ENCODE assay signal across 1 cellular context in the genomic region with DNA sequence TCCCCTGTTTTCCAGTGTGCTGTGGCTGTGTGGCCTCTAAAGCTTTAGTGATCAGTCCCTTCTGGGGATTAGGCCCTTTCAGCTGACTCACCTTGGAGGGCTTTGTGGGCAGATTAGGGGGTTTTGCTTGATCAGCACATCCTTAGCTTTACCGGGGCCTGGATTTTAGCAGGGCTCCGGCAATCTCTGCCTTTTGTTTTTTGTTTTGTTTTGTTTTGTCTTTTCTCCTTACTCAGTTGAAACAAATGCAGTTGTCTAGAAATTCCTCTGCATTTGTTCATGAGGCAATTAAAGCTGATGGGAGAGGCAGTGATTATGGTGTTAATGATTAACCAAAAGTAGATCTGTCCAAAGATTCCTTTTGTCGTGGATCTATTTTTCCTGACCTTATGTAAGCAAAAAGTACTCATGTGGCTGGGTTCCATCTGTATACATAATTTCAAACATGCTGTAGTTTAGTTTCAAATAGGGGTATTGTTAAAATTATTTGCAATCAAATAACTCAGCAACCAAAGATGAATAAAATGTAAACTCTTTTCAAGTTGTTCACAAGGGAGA.
A peak's percentile ranks its signal among the peaks of the same experiment; 100 is the strongest.
TF ChIP-seq lines count a peak whose summit lies in the region.

No MANE protein-coding gene starts in this region.

TF ChIP-seq in HepG2, 621 proteins besides CTCF, POLR2A, EP300 and RAD21 (continued from another document and continues in another):
- TF ChIP-seq, protein P1, sequence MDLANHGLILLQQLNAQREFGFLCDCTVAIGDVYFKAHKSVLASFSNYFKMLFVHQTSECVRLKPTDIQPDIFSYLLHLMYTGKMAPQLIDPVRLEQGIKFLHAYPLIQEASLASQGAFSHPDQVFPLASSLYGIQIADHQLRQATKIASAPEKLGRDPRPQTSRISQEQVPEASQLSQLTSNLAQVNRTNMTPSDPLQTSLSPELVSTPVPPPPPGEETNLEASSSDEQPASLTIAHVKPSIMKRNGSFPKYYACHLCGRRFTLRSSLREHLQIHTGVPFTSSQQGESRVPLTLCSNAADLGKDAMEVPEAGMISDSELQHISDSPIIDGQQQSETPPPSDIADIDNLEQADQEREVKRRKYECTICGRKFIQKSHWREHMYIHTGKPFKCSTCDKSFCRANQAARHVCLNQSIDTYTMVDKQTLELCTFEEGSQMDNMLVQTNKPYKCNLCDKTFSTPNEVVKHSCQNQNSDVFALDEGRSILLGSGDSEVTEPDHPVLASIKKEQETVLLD (CRISPR knock-in tag; IDR thresholded peaks at IDR 0.05; ENCODE audit: low read depth) = no peak
- TF ChIP-seq ZNF12 (CRISPR knock-in tag; IDR thresholded peaks at IDR 0.05) (no peak), RFX5 (IDR thresholded peaks at IDR 0.05; ENCODE audit: low read depth, low read length) (no peak), ZMYM4 (CRISPR knock-in tag; IDR thresholded peaks at IDR 0.05) (no peak), HOXA5 (CRISPR knock-in tag; IDR thresholded peaks at IDR 0.05) (no peak), HNRNPH1 (optimal IDR thresholded peaks at IDR 0.05; ENCODE audit: low read depth, low read length) (no peak), ZNF143 (CRISPR knock-in tag; IDR thresholded peaks at IDR 0.05) (no peak), SKI (IDR thresholded peaks at IDR 0.05; ENCODE audit: partially characterized antibody) (no peak), MIXL1 (CRISPR knock-in tag; IDR thresholded peaks at IDR 0.05) (peak; percentile 39; the same call in 1 of the 2 replicates), TOPORS (CRISPR knock-in tag; IDR thresholded peaks at IDR 0.05) (no peak), ZNF205 (CRISPR knock-in tag; IDR thresholded peaks at IDR 0.05) (no peak), ZNF343 (CRISPR knock-in tag; IDR thresholded peaks at IDR 0.05) (no peak), CBX5 (CRISPR knock-in tag; IDR thresholded peaks at IDR 0.05; ENCODE audit: borderline replicate concordance) (no peak), CREM (IDR thresholded peaks at IDR 0.05) (peak; percentile 43; the same call in 1 of the 2 replicates), CREM (CRISPR knock-in tag; IDR thresholded peaks at IDR 0.05) (no peak), TGIF2 (CRISPR knock-in tag; IDR thresholded peaks at IDR 0.05) (no peak), WIZ (CRISPR knock-in tag; IDR thresholded peaks at IDR 0.05) (no peak), ZNF839 (CRISPR knock-in tag; IDR thresholded peaks at IDR 0.05; ENCODE audit: borderline replicate concordance) (no peak), ZKSCAN1 (IDR thresholded peaks at IDR 0.05; ENCODE audit: low read length) (no peak), ZNF7 (CRISPR knock-in tag; IDR thresholded peaks at IDR 0.05) (no peak), ZBTB8A (CRISPR knock-in tag; IDR thresholded peaks at IDR 0.05; ENCODE audit: borderline replicate concordance, low read depth) (no peak), MAZ (IDR thresholded peaks at IDR 0.05; ENCODE audit: borderline replicate concordance, low read depth, low read length) (no peak), MAZ (CRISPR knock-in tag; IDR thresholded peaks at IDR 0.05; ENCODE audit: low read depth) (no peak), CEBPG (CRISPR knock-in tag; IDR thresholded peaks at IDR 0.05) (peak; percentile 70), ZNF761 (CRISPR knock-in tag; conservative IDR thresholded peaks at IDR 0.05) (no peak), ZNF431 (CRISPR knock-in tag; IDR thresholded peaks at IDR 0.05; ENCODE audit: borderline replicate concordance, low read depth) (no peak), CREB1 (IDR thresholded peaks at IDR 0.05) (no peak), CREB1 (CRISPR knock-in tag; IDR thresholded peaks at IDR 0.05) (peak; percentile 52), ZMAT3 (CRISPR knock-in tag; conservative IDR thresholded peaks at IDR 0.05) (no peak), TSC22D2 (CRISPR knock-in tag; IDR thresholded peaks at IDR 0.05; ENCODE audit: borderline replicate concordance) (no peak), TMF1 (CRISPR knock-in tag; IDR thresholded peaks at IDR 0.05; ENCODE audit: low read depth) (no peak), ZNF337 (CRISPR knock-in tag; IDR thresholded peaks at IDR 0.05; ENCODE audit: borderline replicate concordance, low read depth) (no peak), RARA (CRISPR knock-in tag; IDR thresholded peaks at IDR 0.05) (0 out of 2 replicates have a peak, but pooled peaks have one; percentile 11), GABPB1 (CRISPR knock-in tag; IDR thresholded peaks at IDR 0.05) (no peak), PTBP1 (IDR thresholded peaks at IDR 0.05; ENCODE audit: low read depth, low read length, poor library complexity, severe bottlenecking) (no peak), ZNF225 (CRISPR knock-in tag; IDR thresholded peaks at IDR 0.05) (no peak), ELF1 (CRISPR knock-in tag; IDR thresholded peaks at IDR 0.05) (no peak), ZNF350 (CRISPR knock-in tag; IDR thresholded peaks at IDR 0.05; ENCODE audit: borderline replicate concordance, low read depth) (no peak), ZNF256 (CRISPR knock-in tag; conservative IDR thresholded peaks at IDR 0.05) (no peak), ZNF577 (CRISPR knock-in tag; IDR thresholded peaks at IDR 0.05; ENCODE audit: borderline replicate concordance, low read depth) (no peak), HDAC2 (CRISPR knock-in tag; IDR thresholded peaks at IDR 0.05) (peak; percentile 43), ZNF614 (CRISPR knock-in tag; IDR thresholded peaks at IDR 0.05; ENCODE audit: borderline replicate concordance) (peak; percentile 10; the same call in 1 of the 2 replicates), ZMYM3 (CRISPR knock-in tag; IDR thresholded peaks at IDR 0.05) (no peak), ZBTB7B (CRISPR knock-in tag; IDR thresholded peaks at IDR 0.05) (0 out of 2 replicates have a peak, but pooled peaks have one; percentile 46), ZBTB38 (CRISPR knock-in tag; IDR thresholded peaks at IDR 0.05) (no peak), ZNF460 (CRISPR knock-in tag; IDR thresholded peaks at IDR 0.05; ENCODE audit: borderline replicate concordance) (no peak), HDAC1 (CRISPR knock-in tag; IDR thresholded peaks at IDR 0.05) (no peak; the same call in 1 of the 2 replicates), ZNF766 (CRISPR knock-in tag; IDR thresholded peaks at IDR 0.05; ENCODE audit: borderline replicate concordance) (no peak), SOX6 (IDR thresholded peaks at IDR 0.05) (no peak), SOX6 (CRISPR knock-in tag; IDR thresholded peaks at IDR 0.05) (peak; percentile 96), FOXO1 (CRISPR knock-in tag; IDR thresholded peaks at IDR 0.05) (no peak)
- TF ChIP-seq, protein P2, sequence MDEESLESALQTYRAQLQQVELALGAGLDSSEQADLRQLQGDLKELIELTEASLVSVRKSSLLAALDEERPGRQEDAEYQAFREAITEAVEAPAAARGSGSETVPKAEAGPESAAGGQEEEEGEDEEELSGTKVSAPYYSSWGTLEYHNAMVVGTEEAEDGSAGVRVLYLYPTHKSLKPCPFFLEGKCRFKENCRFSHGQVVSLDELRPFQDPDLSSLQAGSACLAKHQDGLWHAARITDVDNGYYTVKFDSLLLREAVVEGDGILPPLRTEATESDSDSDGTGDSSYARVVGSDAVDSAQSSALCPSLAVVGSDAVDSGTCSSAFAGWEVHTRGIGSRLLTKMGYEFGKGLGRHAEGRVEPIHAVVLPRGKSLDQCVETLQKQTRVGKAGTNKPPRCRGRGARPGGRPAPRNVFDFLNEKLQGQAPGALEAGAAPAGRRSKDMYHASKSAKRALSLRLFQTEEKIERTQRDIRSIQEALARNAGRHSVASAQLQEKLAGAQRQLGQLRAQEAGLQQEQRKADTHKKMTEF (CRISPR knock-in tag; IDR thresholded peaks at IDR 0.05) = peak; percentile 23; the same call in 1 of the 2 replicates
- TF ChIP-seq, protein P3, sequence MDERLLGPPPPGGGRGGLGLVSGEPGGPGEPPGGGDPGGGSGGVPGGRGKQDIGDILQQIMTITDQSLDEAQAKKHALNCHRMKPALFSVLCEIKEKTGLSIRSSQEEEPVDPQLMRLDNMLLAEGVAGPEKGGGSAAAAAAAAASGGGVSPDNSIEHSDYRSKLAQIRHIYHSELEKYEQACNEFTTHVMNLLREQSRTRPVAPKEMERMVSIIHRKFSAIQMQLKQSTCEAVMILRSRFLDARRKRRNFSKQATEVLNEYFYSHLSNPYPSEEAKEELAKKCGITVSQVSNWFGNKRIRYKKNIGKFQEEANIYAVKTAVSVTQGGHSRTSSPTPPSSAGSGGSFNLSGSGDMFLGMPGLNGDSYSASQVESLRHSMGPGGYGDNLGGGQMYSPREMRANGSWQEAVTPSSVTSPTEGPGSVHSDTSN (CRISPR knock-in tag; IDR thresholded peaks at IDR 0.05) = no peak
- TF ChIP-seq, protein P4, sequence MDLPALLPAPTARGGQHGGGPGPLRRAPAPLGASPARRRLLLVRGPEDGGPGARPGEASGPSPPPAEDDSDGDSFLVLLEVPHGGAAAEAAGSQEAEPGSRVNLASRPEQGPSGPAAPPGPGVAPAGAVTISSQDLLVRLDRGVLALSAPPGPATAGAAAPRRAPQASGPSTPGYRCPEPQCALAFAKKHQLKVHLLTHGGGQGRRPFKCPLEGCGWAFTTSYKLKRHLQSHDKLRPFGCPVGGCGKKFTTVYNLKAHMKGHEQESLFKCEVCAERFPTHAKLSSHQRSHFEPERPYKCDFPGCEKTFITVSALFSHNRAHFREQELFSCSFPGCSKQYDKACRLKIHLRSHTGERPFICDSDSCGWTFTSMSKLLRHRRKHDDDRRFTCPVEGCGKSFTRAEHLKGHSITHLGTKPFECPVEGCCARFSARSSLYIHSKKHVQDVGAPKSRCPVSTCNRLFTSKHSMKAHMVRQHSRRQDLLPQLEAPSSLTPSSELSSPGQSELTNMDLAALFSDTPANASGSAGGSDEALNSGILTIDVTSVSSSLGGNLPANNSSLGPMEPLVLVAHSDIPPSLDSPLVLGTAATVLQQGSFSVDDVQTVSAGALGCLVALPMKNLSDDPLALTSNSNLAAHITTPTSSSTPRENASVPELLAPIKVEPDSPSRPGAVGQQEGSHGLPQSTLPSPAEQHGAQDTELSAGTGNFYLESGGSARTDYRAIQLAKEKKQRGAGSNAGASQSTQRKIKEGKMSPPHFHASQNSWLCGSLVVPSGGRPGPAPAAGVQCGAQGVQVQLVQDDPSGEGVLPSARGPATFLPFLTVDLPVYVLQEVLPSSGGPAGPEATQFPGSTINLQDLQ (CRISPR knock-in tag; IDR thresholded peaks at IDR 0.05) = no peak
- TF ChIP-seq, protein P5, sequence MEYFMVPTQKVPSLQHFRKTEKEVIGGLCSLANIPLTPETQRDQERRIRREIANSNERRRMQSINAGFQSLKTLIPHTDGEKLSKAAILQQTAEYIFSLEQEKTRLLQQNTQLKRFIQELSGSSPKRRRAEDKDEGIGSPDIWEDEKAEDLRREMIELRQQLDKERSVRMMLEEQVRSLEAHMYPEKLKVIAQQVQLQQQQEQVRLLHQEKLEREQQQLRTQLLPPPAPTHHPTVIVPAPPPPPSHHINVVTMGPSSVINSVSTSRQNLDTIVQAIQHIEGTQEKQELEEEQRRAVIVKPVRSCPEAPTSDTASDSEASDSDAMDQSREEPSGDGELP (IDR thresholded peaks at IDR 0.05; ENCODE audit: borderline replicate concordance, low read depth) = peak; percentile 59; the same call in 1 of the 2 replicates
- TF ChIP-seq, protein P6, sequence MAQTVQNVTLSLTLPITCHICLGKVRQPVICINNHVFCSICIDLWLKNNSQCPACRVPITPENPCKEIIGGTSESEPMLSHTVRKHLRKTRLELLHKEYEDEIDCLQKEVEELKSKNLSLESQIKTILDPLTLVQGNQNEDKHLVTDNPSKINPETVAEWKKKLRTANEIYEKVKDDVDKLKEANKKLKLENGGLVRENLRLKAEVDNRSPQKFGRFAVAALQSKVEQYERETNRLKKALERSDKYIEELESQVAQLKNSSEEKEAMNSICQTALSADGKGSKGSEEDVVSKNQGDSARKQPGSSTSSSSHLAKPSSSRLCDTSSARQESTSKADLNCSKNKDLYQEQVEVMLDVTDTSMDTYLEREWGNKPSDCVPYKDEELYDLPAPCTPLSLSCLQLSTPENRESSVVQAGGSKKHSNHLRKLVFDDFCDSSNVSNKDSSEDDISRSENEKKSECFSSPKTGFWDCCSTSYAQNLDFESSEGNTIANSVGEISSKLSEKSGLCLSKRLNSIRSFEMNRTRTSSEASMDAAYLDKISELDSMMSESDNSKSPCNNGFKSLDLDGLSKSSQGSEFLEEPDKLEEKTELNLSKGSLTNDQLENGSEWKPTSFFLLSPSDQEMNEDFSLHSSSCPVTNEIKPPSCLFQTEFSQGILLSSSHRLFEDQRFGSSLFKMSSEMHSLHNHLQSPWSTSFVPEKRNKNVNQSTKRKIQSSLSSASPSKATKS (CRISPR knock-in tag; IDR thresholded peaks at IDR 0.05) = no peak
- TF ChIP-seq, protein P7, sequence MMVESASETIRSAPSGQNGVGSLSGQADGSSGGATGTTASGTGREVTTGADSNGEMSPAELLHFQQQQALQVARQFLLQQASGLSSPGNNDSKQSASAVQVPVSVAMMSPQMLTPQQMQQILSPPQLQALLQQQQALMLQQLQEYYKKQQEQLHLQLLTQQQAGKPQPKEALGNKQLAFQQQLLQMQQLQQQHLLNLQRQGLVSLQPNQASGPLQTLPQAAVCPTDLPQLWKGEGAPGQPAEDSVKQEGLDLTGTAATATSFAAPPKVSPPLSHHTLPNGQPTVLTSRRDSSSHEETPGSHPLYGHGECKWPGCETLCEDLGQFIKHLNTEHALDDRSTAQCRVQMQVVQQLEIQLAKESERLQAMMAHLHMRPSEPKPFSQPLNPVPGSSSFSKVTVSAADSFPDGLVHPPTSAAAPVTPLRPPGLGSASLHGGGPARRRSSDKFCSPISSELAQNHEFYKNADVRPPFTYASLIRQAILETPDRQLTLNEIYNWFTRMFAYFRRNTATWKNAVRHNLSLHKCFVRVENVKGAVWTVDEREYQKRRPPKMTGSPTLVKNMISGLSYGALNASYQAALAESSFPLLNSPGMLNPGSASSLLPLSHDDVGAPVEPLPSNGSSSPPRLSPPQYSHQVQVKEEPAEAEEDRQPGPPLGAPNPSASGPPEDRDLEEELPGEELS (CRISPR knock-in tag; IDR thresholded peaks at IDR 0.05) = peak; percentile 72
- TF ChIP-seq, protein P8, sequence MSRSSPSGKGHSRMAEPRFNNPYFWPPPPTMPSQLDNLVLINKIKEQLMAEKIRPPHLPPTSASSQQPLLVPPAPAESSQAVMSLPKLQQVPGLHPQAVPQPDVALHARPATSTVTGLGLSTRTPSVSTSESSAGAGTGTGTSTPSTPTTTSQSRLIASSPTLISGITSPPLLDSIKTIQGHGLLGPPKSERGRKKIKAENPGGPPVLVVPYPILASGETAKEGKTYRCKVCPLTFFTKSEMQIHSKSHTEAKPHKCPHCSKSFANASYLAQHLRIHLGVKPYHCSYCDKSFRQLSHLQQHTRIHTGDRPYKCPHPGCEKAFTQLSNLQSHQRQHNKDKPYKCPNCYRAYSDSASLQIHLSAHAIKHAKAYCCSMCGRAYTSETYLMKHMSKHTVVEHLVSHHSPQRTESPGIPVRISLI (CRISPR knock-in tag; IDR thresholded peaks at IDR 0.05; ENCODE audit: borderline replicate concordance) = no peak
- TF ChIP-seq, protein P9, sequence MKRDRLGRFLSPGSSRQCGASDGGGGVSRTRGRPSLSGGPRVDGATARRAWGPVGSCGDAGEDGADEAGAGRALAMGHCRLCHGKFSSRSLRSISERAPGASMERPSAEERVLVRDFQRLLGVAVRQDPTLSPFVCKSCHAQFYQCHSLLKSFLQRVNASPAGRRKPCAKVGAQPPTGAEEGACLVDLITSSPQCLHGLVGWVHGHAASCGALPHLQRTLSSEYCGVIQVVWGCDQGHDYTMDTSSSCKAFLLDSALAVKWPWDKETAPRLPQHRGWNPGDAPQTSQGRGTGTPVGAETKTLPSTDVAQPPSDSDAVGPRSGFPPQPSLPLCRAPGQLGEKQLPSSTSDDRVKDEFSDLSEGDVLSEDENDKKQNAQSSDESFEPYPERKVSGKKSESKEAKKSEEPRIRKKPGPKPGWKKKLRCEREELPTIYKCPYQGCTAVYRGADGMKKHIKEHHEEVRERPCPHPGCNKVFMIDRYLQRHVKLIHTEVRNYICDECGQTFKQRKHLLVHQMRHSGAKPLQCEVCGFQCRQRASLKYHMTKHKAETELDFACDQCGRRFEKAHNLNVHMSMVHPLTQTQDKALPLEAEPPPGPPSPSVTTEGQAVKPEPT (CRISPR knock-in tag; IDR thresholded peaks at IDR 0.05; ENCODE audit: low read depth) = no peak
